In genomic region chr1:37090671-37091070, GRCh38 we compare ENCODE assay signal across 12 cellular contexts. TPM values are rescaled to one million over a fixed set of nuclear protein-coding genes. Genes with fewer than 3 reads are reported as not detected.
"Had no signal": no experiment of that assay in that cellular context is flagged by ENCODE, and none has a peak within 500 bp of the region (broad histone marks: within the 10 kb centered on the region; RNA-seq: fewer than 3 reads in every experiment).

No MANE protein-coding gene starts in this region.

- H2AFZ ChIP-seq: GM23248, GM23338 had no signal

- DNase-seq: GM23248, GOT3, H7, H9, HCEC 1CT, HFFc6 had no signal

- H3K9me3 ChIP-seq: HAP-1 had no signal

- H3K4me1 ChIP-seq: HAP-1 had no signal

- H3K36me3 ChIP-seq: HAP-1 had no signal

- H3K27ac ChIP-seq: GM23248 had no signal

- H3K4me3 ChIP-seq: GM23248, GM23338, HAP-1 had no signal

- H3K4me2 ChIP-seq: GM23338 had no signal

- ATAC-seq: GM23338, HCT116 had no signal

- H3K9ac ChIP-seq: GM23248 had no signal

- FAIRE-seq: H1, H54 had no signal

RNA-seq across cellular contexts. Expression of gene GRIK3, which starts 56.4 kb away (rescaled TPM):
- total RNA-seq: GM23248, H4, HFFc6 had no signal
- polyA plus RNA-seq: GM23248 had no signal
